ENCODE assay signal across 26 cellular contexts in the genomic region with DNA sequence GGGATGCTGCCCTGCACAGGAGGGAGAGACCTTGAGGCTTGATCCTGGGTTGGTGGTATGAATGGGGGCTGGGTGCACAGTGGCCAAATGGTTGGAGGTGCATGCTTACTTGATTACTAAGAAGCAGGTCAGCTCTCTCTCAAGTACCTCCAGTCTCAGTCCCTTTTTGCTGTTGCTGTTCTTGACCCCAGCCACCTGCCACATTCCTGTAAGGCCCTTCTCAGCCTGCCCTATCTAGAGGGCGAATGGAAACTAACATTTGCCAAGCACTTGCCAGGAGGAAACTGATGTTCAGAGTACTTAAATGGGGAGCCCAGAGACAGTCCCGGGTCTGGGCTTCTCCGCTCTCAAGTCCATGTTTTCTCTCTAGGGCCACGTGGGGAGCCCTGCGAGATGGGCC. TPM values are rescaled to one million over a fixed set of nuclear protein-coding genes. Genes with fewer than 3 reads are reported as not detected.
DNase-seq lines count a peak whose midpoint lies in the region; ATAC-seq and TF ChIP-seq lines count a peak whose summit lies in the region.
"Had no signal": no experiment of that assay in that cellular context is flagged by ENCODE, and none has a peak within 500 bp of the region (broad histone marks: within the 10 kb centered on the region; RNA-seq: fewer than 3 reads in every experiment).

No MANE protein-coding gene starts in this region.

- TF ChIP-seq CTCF in osteoblast (IDR thresholded peaks at IDR 0.05; ENCODE audit: extremely low read depth, low read depth, low read length) = no peak

- H3K9ac ChIP-seq in GM23248 (peak overlapping the region; percentile 79), adipocyte (ENCODE audit: low read length) (peak overlapping the region; percentile 8)
- H3K9ac ChIP-seq: KMS-11 had no signal

- no peaks in the 10 kb centered on the region for H3K79me2 ChIP-seq in GM23248 (ENCODE audit: insufficient read depth)
- no peaks in the 10 kb centered on the region for H3K79me2 ChIP-seq in osteoblast (ENCODE audit: insufficient read depth, low read length)

- H3K4me1 ChIP-seq in GM23248 (ENCODE audit: insufficient read depth) (peaks cover 24% of the 10 kb centered on the region), adipocyte (ENCODE audit: control insufficient read depth, insufficient read depth, low read length) (peaks cover 17% of the 10 kb centered on the region), osteoblast (ENCODE audit: insufficient read depth, low read length) (peaks cover 22% of the 10 kb centered on the region)

- no peaks in the 10 kb centered on the region for H4K20me1 ChIP-seq in GM23248 (ENCODE audit: insufficient read depth)
- peaks cover 10% of the 10 kb centered on the region for H4K20me1 ChIP-seq in osteoblast (ENCODE audit: insufficient read depth, low read length)

- no peak for ATAC-seq in GM18502 (IDR thresholded peaks at IDR 0.05; ENCODE audit: poor library complexity, unreplicated experiment)
- ATAC-seq: GM23338 had no signal

- H2AFZ ChIP-seq in GM23248 = no peak overlapping the region
- H2AFZ ChIP-seq in osteoblast (ENCODE audit: low read length) = no peak overlapping the region
- H2AFZ ChIP-seq: GM23338 had no signal

- in situ Hi-C loops in GM23248 (cut with MboI) = no loop called here

- H3K27ac ChIP-seq in GM23248 (peak overlapping the region; percentile 93), osteoblast (ENCODE audit: low read depth, low read length) (peak overlapping the region; percentile 39), temporal lobe (ENCODE audit: low read depth, low read length) (peak overlapping the region; percentile 10)
- H3K27ac ChIP-seq: KMS-11, RWPE1, SK-N-MC had no signal

- no peaks in the 10 kb centered on the region for H3K9me3 ChIP-seq in GM23248 (ENCODE audit: low read depth)
- H3K9me3 ChIP-seq in adipocyte (ENCODE audit: control insufficient read depth, low read length) = no peaks in the 10 kb centered on the region
- no peaks in the 10 kb centered on the region for H3K9me3 ChIP-seq in osteoblast (ENCODE audit: low read depth, low read length)

- no peak for DNase-seq in GM23248
- DNase-seq in adipocyte (ENCODE audit: low read depth) = no peak
- DNase-seq in osteoblast (ENCODE audit: insufficient read length, low spot score, missing footprints) = no peak
- DNase-seq in HK-2 (ENCODE audit: unreplicated experiment) = no peak
- no peak for DNase-seq in stimulated activated CD4-positive, alpha-beta T cell treated with anti-CD3 and anti-CD28 coated beads, Interleukin-12 subunit alpha, Interleukin-12 subunit beta, amount 100 ng/mL, for 4 hours
- DNase-seq: ACHN, DMS153, DND-41, H9, MM.1S, NCI-H1417, NCI-H1694 treated with DMSO at 0.1 percent for 48 hours, NCI-H2081 treated with DMSO at 0.1 percent for 48 hours, NCI-H2171, NCI-H226, NCI-H510A, NCI-H69, SIG-M5 had no signal

- no peaks in the 10 kb centered on the region for H3K9me2 ChIP-seq in GM23248 (ENCODE audit: insufficient read depth)

- H3K27me3 ChIP-seq in GM23248 (replicated peaks; ENCODE audit: insufficient read depth) = no peaks in the 10 kb centered on the region
- H3K27me3 ChIP-seq in adipocyte (replicated peaks; ENCODE audit: control insufficient read depth, insufficient read depth, low read length) = no peaks in the 10 kb centered on the region
- no peaks in the 10 kb centered on the region for H3K27me3 ChIP-seq in osteoblast (ENCODE audit: insufficient read depth, low read length)

- H3K4me3 ChIP-seq in GM23248 = no peak overlapping the region
- no peak overlapping the region for H3K4me3 ChIP-seq in adipocyte (ENCODE audit: low read length)
- H3K4me3 ChIP-seq in osteoblast (ENCODE audit: insufficient read depth, low read length) = no peak overlapping the region
- H3K4me3 ChIP-seq: GM23338, SK-N-MC had no signal

- H3F3A ChIP-seq in GM23248 (ENCODE audit: insufficient read depth) = 0 out of 2 replicates have a peak, but pooled peaks cover 4% of the 10 kb centered on the region

- 50 to 59% methylated on average over 5 of the region's 5 CpGs for WGBS in GM23248 (ENCODE audit: low coverage in 1 of 2, low lambda C conversion rate in 2 of 2, missing lambda C conversion rate in 2 of 2), 2 experiments

- H3K36me3 ChIP-seq in GM23248 (ENCODE audit: low read depth) = 0 out of 2 replicates have a peak, but pooled peaks cover 3% of the 10 kb centered on the region
- peaks cover 67% of the 10 kb centered on the region for H3K36me3 ChIP-seq in adipocyte (ENCODE audit: control insufficient read depth, insufficient read depth, low read length, severe bottlenecking)
- peaks cover 32% of the 10 kb centered on the region for H3K36me3 ChIP-seq in osteoblast (ENCODE audit: insufficient read depth, low read length)

- H3K4me2 ChIP-seq in GM23248 (ENCODE audit: unreplicated experiment) (peak overlapping the region; percentile 33), osteoblast (ENCODE audit: insufficient read depth, low read length) (no peak overlapping the region)
- H3K4me2 ChIP-seq: GM23338, KMS-11 had no signal

RNA-seq across cellular contexts. Expression of a gene that starts 39.9 kb away (rescaled TPM):
- 21.5 and 28.7 TPM in 2 replicates for total RNA-seq in GM23248 (2014; rRNA removed; shearing (Covaris generic))
- polyA plus RNA-seq in GM23248 (2016; fragmentation: Nextera tagmentation; extraction: Ambion mirVana) = 10.6 and 14.3 TPM in 2 replicates
- total RNA-seq in osteoblast (45.4 and 46.3 TPM in 2 replicates), temporal lobe (41.3 TPM)

RNA-seq across cellular contexts. Expression of a gene that starts 45.8 kb away (rescaled TPM):
- not detected in 2 replicates for total RNA-seq in GM23248 (2014; rRNA removed; shearing (Covaris generic))
- not detected in 2 replicates for polyA plus RNA-seq in GM23248 (2016; fragmentation: Nextera tagmentation; extraction: Ambion mirVana)
- total RNA-seq in osteoblast (not detected in 2 replicates), temporal lobe (not detected)
- total RNA-seq: GM23338, H9 had no signal
- polyA plus RNA-seq: BJ, GM23338, IgD-negative memory B cell had no signal

Comparison
In these comparisons a context has a peak if more than half of its experiments do, and no peak if none do; other contexts are left out.
1. H3K27ac ChIP-seq: peak in every context shown above with its lines; median percentile 93 in GM23248; 39 in osteoblast; 10 in temporal lobe.